In the genomic region with DNA sequence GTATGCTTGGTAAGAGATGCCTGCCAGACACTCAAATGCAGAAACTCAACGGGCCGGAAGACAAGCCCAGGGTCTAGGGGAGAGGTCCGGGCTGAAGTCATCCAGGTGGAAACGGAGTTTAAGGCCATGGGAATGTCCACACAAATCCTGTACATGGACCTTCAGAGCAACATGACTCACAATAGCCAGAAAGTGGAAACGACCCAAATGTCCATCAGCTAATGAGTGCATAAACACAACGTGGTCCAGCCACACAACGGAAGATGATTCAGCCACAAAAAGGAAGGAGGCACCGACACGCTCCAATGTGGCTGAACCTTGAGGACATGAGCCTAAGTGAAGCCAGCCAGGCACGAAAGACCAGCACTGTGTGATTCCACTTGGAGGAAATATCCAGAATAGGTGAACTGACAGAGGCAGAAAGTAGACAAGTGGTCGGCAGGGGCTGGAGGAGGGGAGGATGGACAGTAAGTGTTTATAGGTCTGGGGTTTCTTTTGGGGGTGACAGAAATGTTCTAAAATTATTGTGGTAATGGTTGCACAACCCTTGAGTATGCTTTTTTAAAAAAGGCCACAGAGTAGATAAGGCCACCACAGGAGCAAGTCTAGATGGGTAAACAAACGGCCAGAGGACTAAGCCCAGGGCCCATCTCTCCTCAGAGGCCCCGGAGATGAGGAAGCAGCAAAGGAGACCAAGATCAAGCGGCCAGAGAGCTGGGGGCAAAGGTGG, we compare ENCODE assay signal across 9 cellular contexts.
DNase-seq lines count a peak whose midpoint lies in the region; ATAC-seq and TF ChIP-seq lines count a peak whose summit lies in the region.
"Had no signal": no experiment of that assay in that cellular context is flagged by ENCODE, and none has a peak within 500 bp of the region (broad histone marks: within the 10 kb centered on the region; RNA-seq: fewer than 3 reads in every experiment).

No MANE protein-coding gene starts in this region.

- ATAC-seq in upper lobe of left lung (ENCODE audit: low FRiP score in 2 of 2) (peak; percentile 32 to 53), GM19452 (IDR thresholded peaks at IDR 0.05; ENCODE audit: unreplicated experiment) (no peak), GM18498 (IDR thresholded peaks at IDR 0.05; ENCODE audit: unreplicated experiment) (no peak)

- H3K4me3 Mint-ChIP-seq in activated T-cell treated with anti-CD3 and anti-CD28 coated beads, Interleukin-2, amount 50 U/mL, for 24 hours, result no peak overlapping the region

- H3K4me3 ChIP-seq in adrenal gland, result no peak overlapping the region
- no peak overlapping the region for H3K4me3 ChIP-seq in upper lobe of left lung
- H3K4me3 ChIP-seq: SJSA1 had no signal

- no peaks in the 10 kb centered on the region for H3K9me3 ChIP-seq in adrenal gland (replicated peaks in 1 of 3)
- H3K9me3 ChIP-seq in upper lobe of left lung, result no peaks in the 10 kb centered on the region
- H3K9me3 ChIP-seq: SJSA1 had no signal

- no peak for DNase-seq in activated T-cell treated with anti-CD3 and anti-CD28 coated beads, Interleukin-2, amount 50 U/mL, for 24 hours
- DNase-seq in activated T-cell treated with anti-CD3 and anti-CD28 coated beads for 4 hours (no peak), adrenal gland (peak; percentile 42 to 74 (median 56)), upper lobe of left lung (peak in 1 of 2 donors; percentile 77)
- no peak for DNase-seq in stimulated activated CD4-positive, alpha-beta T cell treated with anti-CD3 and anti-CD28 coated beads, Interleukin-4, amount 100 ng/mL, for 24 hours

- peak in 2 of 4 donors; percentile 56 to 62 for TF ChIP-seq EP300 in upper lobe of left lung (IDR thresholded peaks at IDR 0.05)

- WGBS in adrenal gland, 4 donors, result 59 to 69% (median 62%) methylated on average over 11 to 14 of the region's 14 CpGs
- WGBS in upper lobe of left lung, 2 donors, result 44 to 55% methylated on average over 14 of the region's 14 CpGs

- H3K27ac ChIP-seq in adrenal gland (peak overlapping the region in 4 of 5 donors; percentile 22 to 82 (median 62)), layer of hippocampus (ENCODE audit: low read depth, low read length) (peak overlapping the region; percentile 98), upper lobe of left lung (peak overlapping the region; percentile 79 to 87 (median 84))

- H3K36me3 ChIP-seq in adrenal gland (replicated peaks in 1 of 2), result peaks cover 0 to 4% of the 10 kb centered on the region in 2 donors
- H3K36me3 ChIP-seq in upper lobe of left lung, result peaks cover 0 to 21% (median 5%) of the 10 kb centered on the region in 4 donors

- H3K36me3 Mint-ChIP-seq in activated T-cell treated with anti-CD3 and anti-CD28 coated beads, Interleukin-2, amount 50 U/mL, for 24 hours (ENCODE audit: low read depth), result peaks cover 63% of the 10 kb centered on the region

- peak overlapping the region; percentile 60 for H3K27ac Mint-ChIP-seq in activated T-cell treated with anti-CD3 and anti-CD28 coated beads, Interleukin-2, amount 50 U/mL, for 24 hours

- H3K27me3 ChIP-seq in adrenal gland, result no peaks in the 10 kb centered on the region
- H3K27me3 ChIP-seq in layer of hippocampus (ENCODE audit: control insufficient read depth, insufficient read depth, low read length), result no peaks in the 10 kb centered on the region
- no peaks in the 10 kb centered on the region for H3K27me3 ChIP-seq in upper lobe of left lung
- H3K27me3 ChIP-seq: SJSA1 had no signal

- no peak for TF ChIP-seq CTCF in adrenal gland (IDR thresholded peaks at IDR 0.05)
- no peak for TF ChIP-seq CTCF in upper lobe of left lung (IDR thresholded peaks at IDR 0.05)

- no peak for TF ChIP-seq POLR2A in adrenal gland (IDR thresholded peaks at IDR 0.05)
- TF ChIP-seq POLR2A in upper lobe of left lung (IDR thresholded peaks at IDR 0.05), result peak in 1 of 4 donors; percentile 10

- intact Hi-C loops in adrenal gland (cut with DNase I), result no loop called here

- H3K9me3 Mint-ChIP-seq in activated T-cell treated with anti-CD3 and anti-CD28 coated beads, Interleukin-2, amount 50 U/mL, for 24 hours, result no peaks in the 10 kb centered on the region

- H3K27me3 Mint-ChIP-seq in activated T-cell treated with anti-CD3 and anti-CD28 coated beads, Interleukin-2, amount 50 U/mL, for 24 hours, result no peaks in the 10 kb centered on the region

- H3K4me1 ChIP-seq in adrenal gland (replicated peaks in 1 of 2), result peaks cover 23 to 49% of the 10 kb centered on the region in 2 donors
- H3K4me1 ChIP-seq in upper lobe of left lung, result peaks cover 60 to 78% (median 67%) of the 10 kb centered on the region in 4 donors

- peaks cover 68% of the 10 kb centered on the region for H3K4me1 Mint-ChIP-seq in activated T-cell treated with anti-CD3 and anti-CD28 coated beads, Interleukin-2, amount 50 U/mL, for 24 hours (ENCODE audit: low read depth)

Comparison
In these comparisons a context has a peak if more than half of its experiments do, and no peak if none do; other contexts are left out.
1. DNase-seq: peak in adrenal gland (7 of 7); none in activated T-cell treated with anti-CD3 and anti-CD28 coated beads, Interleukin-2, amount 50 U/mL, for 24 hours (single experiment), activated T-cell treated with anti-CD3 and anti-CD28 coated beads for 4 hours (single experiment) and stimulated activated CD4-positive, alpha-beta T cell treated with anti-CD3 and anti-CD28 coated beads, Interleukin-4, amount 100 ng/mL, for 24 hours (single experiment).
2. ATAC-seq: peak in upper lobe of left lung (2 of 2); none in GM19452 (single experiment) and GM18498 (single experiment).
3. Peak in every context shown above with its lines, with median percentiles within 50 percentile points of each other: H3K27ac ChIP-seq.